ENCODE assay signal across 27 cellular contexts in the genomic region with DNA sequence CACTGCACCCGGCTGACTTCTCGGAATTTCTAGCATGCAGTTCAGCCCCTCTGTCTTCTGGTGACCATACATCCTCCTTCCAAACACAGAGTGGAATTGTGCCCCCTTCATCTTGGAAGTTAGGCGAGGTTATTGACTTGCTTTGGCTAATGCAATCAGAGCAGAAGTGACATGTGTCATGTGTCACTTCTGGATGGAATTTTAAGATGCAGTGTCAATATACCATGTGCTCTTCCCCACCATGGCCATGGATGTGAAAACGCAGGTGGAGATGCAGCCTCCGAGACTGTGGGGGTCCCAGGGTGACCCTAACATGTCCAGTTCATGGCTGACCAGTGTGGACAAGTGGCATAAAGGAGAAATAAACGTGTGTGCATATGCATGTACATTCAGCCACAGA.
"Had no signal": no experiment of that assay in that cellular context is flagged by ENCODE, and none has a peak within 500 bp of the region (broad histone marks: within the 10 kb centered on the region; RNA-seq: fewer than 3 reads in every experiment).

No MANE protein-coding gene starts in this region.

- DNase-seq: stimulated activated CD4-positive, alpha-beta T cell treated with anti-CD3 and anti-CD28 coated beads, Interleukin-2, amount 100 ng/mL, for 48 hours; stimulated activated CD4-positive, alpha-beta T cell treated with anti-CD3 and anti-CD28 coated beads, Interleukin-4, amount 100 ng/mL, for 1 hour; stimulated activated CD4-positive, alpha-beta T cell treated with anti-CD3 and anti-CD28 coated beads, Interleukin-4, amount 100 ng/mL, for 24 hours; stimulated activated CD4-positive, alpha-beta T cell treated with anti-CD3 and anti-CD28 coated beads, Interleukin-4, amount 100 ng/mL, for 4 hours; stimulated activated CD8-positive, alpha-beta memory T cell treated with anti-CD3 and anti-CD28 coated beads, Interleukin-4, amount 100 ng/mL, for 48 hours; stimulated activated naive B cell treated with anti-CD40 and anti-IgM and Interleukin-4, amounts not matched to agents 10 μg/mL and 1 μg/mL and 100 μg/mL, for 72 hours; stimulated activated naive CD4-positive, alpha-beta T cell; stimulated activated naive CD4-positive, alpha-beta T cell treated with Interleukin-2 at 50 U/mL for 16 hours; stimulated activated naive CD8-positive, alpha-beta T cell treated with anti-CD3 and anti-CD28 coated beads, Interleukin-15, amount 100 ng/mL, for 72 hours; stimulated activated naive CD8-positive, alpha-beta T cell treated with anti-CD3 and anti-CD28 coated beads, Interleukin-15, Interleukin-2, amounts not matched to agents 100 U/mL and 50 U/mL, for 24 hours; stomach; substantia nigra; testis; thyroid gland; tibial artery; transverse colon; trophoblast cell; upper lobe of left lung; upper lobe of right lung; uterus had no signal

- H3K27ac ChIP-seq: stomach, suprapubic skin, testis, thoracic aorta, thyroid gland, tibial artery, tibial nerve, transverse colon, upper lobe of left lung, upper lobe of right lung, uterus, vagina had no signal

- H3K4me3 ChIP-seq: stomach, suprapubic skin, testis, thoracic aorta, thyroid gland, tibial artery, tibial nerve, transverse colon, upper lobe of left lung, upper lobe of right lung, uterus, vagina had no signal

- H3K4me1 ChIP-seq: suprapubic skin, testis, thyroid gland, tibial nerve, upper lobe of left lung, upper lobe of right lung, uterus, vagina had no signal

- ATAC-seq: stimulated activated effector memory CD8-positive, alpha-beta T cell treated with anti-CD3 and anti-CD28 coated beads, Interleukin-12 subunit alpha, Interleukin-12 subunit beta, amount 100 ng/mL, for 72 hours; stimulated activated memory B cell treated with anti-CD40 and anti-IgM and Interleukin-4, amounts not matched to agents 10 μg/mL and 1 μg/mL and 100 μg/mL, for 72 hours; stimulated activated naive B cell treated with anti-CD40 and anti-IgM and Interleukin-4, amounts not matched to agents 10 μg/mL and 1 μg/mL and 100 μg/mL, for 72 hours; stimulated activated naive CD8-positive, alpha-beta T cell treated with anti-CD3 and anti-CD28 coated beads, Interleukin-15, amount 100 ng/mL, for 72 hours; stimulated activated naive CD8-positive, alpha-beta T cell treated with anti-CD3 and anti-CD28 coated beads, Interleukin-15, Interleukin-2, amounts not matched to agents 100 U/mL and 50 U/mL, for 24 hours; upper lobe of right lung had no signal

- FAIRE-seq: urothelium cell line had no signal

- H3K27me3 ChIP-seq: testis, thyroid gland, tibial nerve, transverse colon, upper lobe of left lung, upper lobe of right lung, uterus, vagina had no signal

- H3K9me3 ChIP-seq: stomach, suprapubic skin, testis, thoracic aorta, thyroid gland, tibial artery, tibial nerve, transverse colon, upper lobe of left lung, upper lobe of right lung, uterus, vagina had no signal

- H3K36me3 ChIP-seq: stomach, suprapubic skin, thoracic aorta, thyroid gland, tibial artery, tibial nerve, transverse colon, upper lobe of left lung, upper lobe of right lung, uterus, vagina had no signal
